8 cellular contexts compared by ENCODE assay signal in genomic region chr6:20403080-20403765, GRCh38. TPM values are rescaled to one million over a fixed set of nuclear protein-coding genes. Genes with fewer than 3 reads are reported as not detected.
DNase-seq lines count a peak whose midpoint lies in the region; ATAC-seq and TF ChIP-seq lines count a peak whose summit lies in the region.

No MANE protein-coding gene starts in this region.

- DNase-seq in AG10803 (ENCODE audit: low read depth) (peak; percentile 88), NCI-H460 (ENCODE audit: extremely low read depth, low read depth) (peak; percentile 76), left lobe of liver (ENCODE audit: low spot score) (peak; percentile 83)
- peak; percentile 88 to 94 for DNase-seq in activated CD4-positive, alpha-beta T cell treated with anti-CD3 and anti-CD28 coated beads for 4 hours
- DNase-seq in stimulated activated CD4-positive, alpha-beta T cell treated with anti-CD3 and anti-CD28 coated beads, Interleukin-2, amount 100 ng/mL, for 24 hours, result peak; percentile 88 to 91

- H3K27ac ChIP-seq in cingulate gyrus (ENCODE audit: low read depth, low read length), result peak overlapping the region; percentile 39

- peak overlapping the region; percentile 81 for H3K4me3 ChIP-seq in AG10803 (ENCODE audit: low read length)

- ATAC-seq in GM18909 (IDR thresholded peaks at IDR 0.05; ENCODE audit: poor library complexity, unreplicated experiment), result peak; percentile 53
- peak; percentile 40 for ATAC-seq in HG03159 (IDR thresholded peaks at IDR 0.05; ENCODE audit: unreplicated experiment)
- peak; percentile 51 for ATAC-seq in left lobe of liver

- TF ChIP-seq CTCF in AG10803 (conservative IDR thresholded peaks at IDR 0.05; ENCODE audit: low read length), result no peak

RNA-seq across cellular contexts. Expression of gene E2F3, which starts 1.5 kb away (rescaled TPM):
- 11.3 and 13.1 TPM in 2 replicates for total RNA-seq in NCI-H460 (2014; rRNA removed; shearing (Covaris generic))
- polyA plus RNA-seq in NCI-H460 (2014; cell fraction: nucleus; rRNA removed), result 18.2 and 24.1 TPM in 2 replicates
- total RNA-seq in left lobe of liver, result 1.4 TPM

Comparison
In these comparisons a context has a peak if more than half of its experiments do, and no peak if none do; other contexts are left out.
1. Peak in every context shown above with its lines: DNase-seq, ATAC-seq, H3K4me3 ChIP-seq and H3K27ac ChIP-seq.